Comparison of ENCODE assay signal across 28 cellular contexts in the genomic region with DNA sequence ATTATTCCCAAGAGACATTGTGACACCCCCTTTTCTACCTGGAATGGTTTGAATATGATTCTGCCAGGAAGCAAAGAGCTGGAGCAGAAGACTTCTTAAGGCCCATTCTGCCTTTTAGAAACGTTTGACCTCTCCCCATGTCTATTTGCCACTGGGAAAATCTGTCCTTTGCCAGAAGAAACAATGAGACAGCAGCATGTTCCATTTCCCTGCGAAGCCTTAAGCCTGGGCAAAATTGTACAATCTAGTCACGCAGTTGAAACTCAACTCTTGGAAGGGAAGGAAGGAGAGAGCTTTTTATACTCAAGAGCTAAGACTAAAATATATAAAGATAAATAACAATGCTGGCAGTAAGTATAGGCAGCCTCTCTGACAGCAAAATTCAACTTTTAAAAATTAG. TPM values are rescaled to one million over a fixed set of nuclear protein-coding genes. Genes with fewer than 3 reads are reported as not detected.
"Had no signal": no experiment of that assay in that cellular context is flagged by ENCODE, and none has a peak within 500 bp of the region (broad histone marks: within the 10 kb centered on the region; RNA-seq: fewer than 3 reads in every experiment).

No MANE protein-coding gene starts in this region.

- H3K36me3 ChIP-seq: left lung, lower lobe of right lung, right atrium auricular region, right lobe of liver, transverse colon, upper lobe of left lung, vagina had no signal

- H3K9me3 Mint-ChIP-seq: mesothelial cell of epicardium, neural crest cell had no signal

- H3K9me3 ChIP-seq: left lung, lower lobe of right lung, right atrium auricular region, right lobe of liver, transverse colon, upper lobe of left lung, vagina had no signal

- H3K27ac ChIP-seq: left lung, lower lobe of right lung, parathyroid adenoma, right atrium auricular region, right lobe of liver, transverse colon, upper lobe of left lung, vagina had no signal

- H3K27me3 ChIP-seq: left lung, right atrium auricular region, right lobe of liver, transverse colon, upper lobe of left lung, vagina had no signal

- H3K4me1 Mint-ChIP-seq: immature natural killer cell; mesothelial cell of epicardium; naive thymus-derived CD8-positive, alpha-beta T cell; nephron; neural crest cell; stimulated activated memory B cell treated with anti-CD40 and anti-IgM and Interleukin-4, amounts not matched to agents 10 μg/mL and 1 μg/mL and 100 μg/mL, for 72 hours; stimulated activated naive CD8-positive, alpha-beta T cell treated with anti-CD3 and anti-CD28 coated beads, Interleukin-15, amount 100 ng/mL, for 72 hours had no signal

- H3K36me3 Mint-ChIP-seq: immature natural killer cell; mesothelial cell of epicardium; naive thymus-derived CD8-positive, alpha-beta T cell had no signal

- H3K4me3 Mint-ChIP-seq: immature natural killer cell; mesothelial cell of epicardium; naive thymus-derived CD8-positive, alpha-beta T cell; nephron; neural crest cell; stimulated activated memory B cell treated with anti-CD40 and anti-IgM and Interleukin-4, amounts not matched to agents 10 μg/mL and 1 μg/mL and 100 μg/mL, for 72 hours; stimulated activated naive CD8-positive, alpha-beta T cell treated with anti-CD3 and anti-CD28 coated beads, Interleukin-15, amount 100 ng/mL, for 72 hours had no signal

- H3K27ac Mint-ChIP-seq: immature natural killer cell; mesothelial cell of epicardium; naive thymus-derived CD8-positive, alpha-beta T cell; nephron; progenitor cell of endocrine pancreas; stimulated activated memory B cell treated with anti-CD40 and anti-IgM and Interleukin-4, amounts not matched to agents 10 μg/mL and 1 μg/mL and 100 μg/mL, for 72 hours; stimulated activated naive CD8-positive, alpha-beta T cell treated with anti-CD3 and anti-CD28 coated beads, Interleukin-15, amount 100 ng/mL, for 72 hours had no signal

- ATAC-seq: left colon; left lung; lower lobe of right lung; naive thymus-derived CD8-positive, alpha-beta T cell; right lobe of liver; stimulated activated memory B cell treated with anti-CD40 and anti-IgM and Interleukin-4, amounts not matched to agents 10 μg/mL and 1 μg/mL and 100 μg/mL, for 72 hours; stimulated activated naive CD8-positive, alpha-beta T cell treated with anti-CD3 and anti-CD28 coated beads, Interleukin-15, amount 100 ng/mL, for 72 hours had no signal

- H3K4me3 ChIP-seq: left lung, lower lobe of right lung, right atrium auricular region, right lobe of liver, smooth muscle cell, transverse colon, upper lobe of left lung, vagina had no signal

- H3K4me1 ChIP-seq: left lung, lower lobe of right lung, parathyroid adenoma, right atrium auricular region, right lobe of liver, transverse colon, upper lobe of left lung, vagina had no signal

- DNase-seq: head of caudate nucleus; immature natural killer cell; kidney; left colon; left lung; lower lobe of right lung; mammary epithelial cell; mesendoderm; naive thymus-derived CD8-positive, alpha-beta T cell; nucleus accumbens; right lobe of liver; stimulated activated CD4-positive, alpha-beta T cell treated with anti-CD3 and anti-CD28 coated beads, Interleukin-1b, Interleukin-23, amount 100 ng/mL, for 48 hours; stimulated activated CD4-positive, alpha-beta T cell treated with anti-CD3 and anti-CD28 coated beads, Interleukin-2, amount 100 ng/mL, for 48 hours; stimulated activated CD4-positive, alpha-beta T cell treated with anti-CD3 and anti-CD28 coated beads, Interleukin-4, amount 100 ng/mL, for 4 hours; stimulated activated CD8-positive, alpha-beta memory T cell treated with anti-CD3 and anti-CD28 coated beads, Interleukin-4, amount 100 ng/mL, for 48 hours; stimulated activated naive CD4-positive, alpha-beta T cell treated with Interleukin-2 at 50 U/mL for 16 hours; stimulated activated naive CD8-positive, alpha-beta T cell treated with anti-CD3 and anti-CD28 coated beads, Interleukin-15, amount 100 ng/mL, for 72 hours; transverse colon; upper lobe of left lung had no signal

RNA-seq across cellular contexts. Expression of a gene that starts 22.1 kb away (rescaled TPM):
- total RNA-seq: naive thymus-derived CD8-positive, alpha-beta T cell had no signal
